Comparison of ENCODE assay signal across 12 cellular contexts in the genomic region with DNA sequence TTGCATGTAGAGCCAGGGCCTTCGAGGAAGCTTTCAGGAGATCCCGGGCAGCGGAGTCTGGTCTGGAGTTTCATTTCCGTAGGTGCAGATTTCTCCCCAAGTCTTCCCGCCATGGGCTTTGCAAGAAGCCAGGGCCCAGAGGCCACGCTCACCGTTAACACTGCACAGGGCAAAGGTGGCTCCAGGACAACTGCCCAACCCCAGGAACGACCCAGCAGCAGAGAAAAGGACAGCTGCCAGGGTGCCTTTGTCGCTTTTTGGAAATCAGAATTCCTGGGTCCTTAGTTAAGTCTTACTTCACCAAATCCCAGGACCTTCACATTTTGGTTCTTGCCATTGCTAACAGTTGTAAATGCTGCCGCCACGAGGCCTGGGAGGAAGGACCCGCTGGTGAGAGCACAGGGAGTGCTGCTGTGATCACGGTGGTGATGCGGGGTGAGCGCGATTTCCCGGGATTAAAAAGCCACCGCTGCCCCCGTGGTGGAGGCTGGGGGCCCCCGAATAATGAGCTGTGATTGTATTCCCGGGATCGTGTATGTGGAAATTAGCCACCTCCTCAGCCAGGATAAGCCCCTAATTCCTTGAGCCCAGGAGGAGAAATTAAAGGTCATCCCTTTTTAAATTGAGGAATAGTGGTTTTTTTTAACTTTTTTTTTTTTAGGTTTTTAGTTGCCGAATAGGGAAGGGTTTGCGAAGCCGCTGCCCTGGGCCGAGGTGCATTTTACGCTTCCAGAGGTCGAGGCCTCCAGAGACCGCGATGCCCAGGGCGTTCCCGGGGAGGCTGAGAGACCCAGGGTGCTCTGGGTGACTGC. TPM values are rescaled to one million over a fixed set of nuclear protein-coding genes. Genes with fewer than 3 reads are reported as not detected.
A peak's percentile ranks its signal among the peaks of the same experiment; 100 is the strongest.
DNase-seq lines count a peak whose midpoint lies in the region; ATAC-seq and TF ChIP-seq lines count a peak whose summit lies in the region.
"Had no signal": no experiment of that assay in that cellular context is flagged by ENCODE, and none has a peak within 500 bp of the region (broad histone marks: within the 10 kb centered on the region; RNA-seq: fewer than 3 reads in every experiment).

No MANE protein-coding gene starts in this region.

- ATAC-seq in activated CD4-positive, alpha-beta T cell treated with anti-CD3 and anti-CD28 coated beads for 36 hours: no peak
- ATAC-seq in T-helper 17 cell (no peak), HG02678 (IDR thresholded peaks at IDR 0.05; ENCODE audit: unreplicated experiment) (no peak)
- ATAC-seq in activated naive CD8-positive, alpha-beta T cell treated with anti-CD3 and anti-CD28 coated beads, Interleukin-2, amount 50 U/mL, for 24 hours: no peak
- ATAC-seq: activated CD8-positive, alpha-beta memory T cell treated with anti-CD3 and anti-CD28 coated beads, Interleukin-2, amount 10 ng/mL, durations not matched to agents 7 days and 5 days had no signal

- peak overlapping the region; percentile 79 to 90 for H3K27ac ChIP-seq in esophagus (ENCODE audit: low read depth in 2 of 2, low read length in 1 of 2)
- H3K27ac ChIP-seq: tibial artery had no signal

- POLR2A ChIA-PET in activated CD4-positive, alpha-beta T cell treated with anti-CD3 and anti-CD28 coated beads for 36 hours (lab: Charles Lee): no interaction called here

- DNase-seq in activated CD4-positive, alpha-beta T cell treated with anti-CD3 and anti-CD28 coated beads for 36 hours: peak; percentile 47
- no peak for DNase-seq in activated CD4-positive, alpha-beta T cell treated with anti-CD3 and anti-CD28 coated beads, Interleukin-2, amount 50 U/mL, for 4 hours
- no peak for DNase-seq in T-helper 17 cell
- DNase-seq in retinal pigment epithelial cell (ENCODE audit: low read depth): no peak
- no peak for DNase-seq in medulla oblongata (ENCODE audit: extremely low spot score)
- DNase-seq in activated naive CD8-positive, alpha-beta T cell treated with anti-CD3 and anti-CD28 coated beads, Interleukin-2, amount 50 U/mL, for 24 hours: no peak
- DNase-seq: activated CD8-positive, alpha-beta memory T cell treated with anti-CD3 and anti-CD28 coated beads, Interleukin-2, amount 10 ng/mL, durations not matched to agents 7 days and 5 days; cortex of kidney; NCI-H1417 treated with DMSO at 0.1 percent for 48 hours had no signal

- H3K27me3 Mint-ChIP-seq in activated CD4-positive, alpha-beta T cell treated with anti-CD3 and anti-CD28 coated beads for 36 hours: peaks cover 71% of the 10 kb centered on the region
- H3K27me3 Mint-ChIP-seq in T-helper 17 cell: peaks cover 83% of the 10 kb centered on the region
- peaks cover 89% of the 10 kb centered on the region for H3K27me3 Mint-ChIP-seq in activated naive CD8-positive, alpha-beta T cell treated with anti-CD3 and anti-CD28 coated beads, Interleukin-2, amount 50 U/mL, for 24 hours

- peak overlapping the region; percentile 40 to 75 for H3K4me3 ChIP-seq in esophagus (ENCODE audit: low read depth in 1 of 2, low read length in 2 of 2)
- no peak overlapping the region for H3K4me3 ChIP-seq in retinal pigment epithelial cell (ENCODE audit: low read length)

- H3K9me3 ChIP-seq in T-helper 17 cell (ENCODE audit: control insufficient read depth, low read length, poor library complexity, severe bottlenecking): no peaks in the 10 kb centered on the region
- H3K9me3 ChIP-seq in esophagus (ENCODE audit: control insufficient read depth in 2 of 2, insufficient read depth in 1 of 2, low read depth in 1 of 2, low read length in 1 of 2): peaks cover 0 to 2% of the 10 kb centered on the region in 2 donors
- H3K9me3 ChIP-seq: tibial artery had no signal

- H3K4me3 Mint-ChIP-seq in activated CD4-positive, alpha-beta T cell treated with anti-CD3 and anti-CD28 coated beads for 36 hours: no peak overlapping the region
- peak overlapping the region; percentile 82 for H3K4me3 Mint-ChIP-seq in T-helper 17 cell
- no peak overlapping the region for H3K4me3 Mint-ChIP-seq in activated naive CD8-positive, alpha-beta T cell treated with anti-CD3 and anti-CD28 coated beads, Interleukin-2, amount 50 U/mL, for 24 hours
- H3K4me3 Mint-ChIP-seq: activated CD8-positive, alpha-beta memory T cell treated with anti-CD3 and anti-CD28 coated beads, Interleukin-2, amount 10 ng/mL, durations not matched to agents 7 days and 5 days had no signal

- no peaks in the 10 kb centered on the region for H3K27me3 ChIP-seq in esophagus (ENCODE audit: control insufficient read depth in 1 of 2, insufficient read depth in 2 of 2, low read length in 2 of 2)

- TF ChIP-seq CTCF in retinal pigment epithelial cell (conservative IDR thresholded peaks at IDR 0.05; ENCODE audit: low read depth, low read length): peak; percentile 10

- peaks cover 0 to 5% of the 10 kb centered on the region in 2 donors for H3K4me1 ChIP-seq in esophagus (ENCODE audit: control insufficient read depth in 2 of 2, insufficient read depth in 2 of 2, low read length in 1 of 2)

- H3K9me3 Mint-ChIP-seq in activated CD4-positive, alpha-beta T cell treated with anti-CD3 and anti-CD28 coated beads for 36 hours (ENCODE audit: low read depth): no peaks in the 10 kb centered on the region
- no peaks in the 10 kb centered on the region for H3K9me3 Mint-ChIP-seq in activated naive CD8-positive, alpha-beta T cell treated with anti-CD3 and anti-CD28 coated beads, Interleukin-2, amount 50 U/mL, for 24 hours

- peaks cover 45% of the 10 kb centered on the region for H3K4me1 Mint-ChIP-seq in activated CD4-positive, alpha-beta T cell treated with anti-CD3 and anti-CD28 coated beads for 36 hours
- peaks cover 21% of the 10 kb centered on the region for H3K4me1 Mint-ChIP-seq in T-helper 17 cell
- peaks cover 42% of the 10 kb centered on the region for H3K4me1 Mint-ChIP-seq in activated naive CD8-positive, alpha-beta T cell treated with anti-CD3 and anti-CD28 coated beads, Interleukin-2, amount 50 U/mL, for 24 hours

- H3K36me3 Mint-ChIP-seq in activated CD4-positive, alpha-beta T cell treated with anti-CD3 and anti-CD28 coated beads for 36 hours (ENCODE audit: low read depth): no peaks in the 10 kb centered on the region
- H3K36me3 Mint-ChIP-seq in T-helper 17 cell (ENCODE audit: low read depth): no peaks in the 10 kb centered on the region
- no peaks in the 10 kb centered on the region for H3K36me3 Mint-ChIP-seq in activated naive CD8-positive, alpha-beta T cell treated with anti-CD3 and anti-CD28 coated beads, Interleukin-2, amount 50 U/mL, for 24 hours (ENCODE audit: low read depth)
- H3K36me3 Mint-ChIP-seq: activated CD8-positive, alpha-beta memory T cell treated with anti-CD3 and anti-CD28 coated beads, Interleukin-2, amount 10 ng/mL, durations not matched to agents 7 days and 5 days had no signal

- H3K27ac Mint-ChIP-seq in activated CD4-positive, alpha-beta T cell treated with anti-CD3 and anti-CD28 coated beads for 36 hours: no peak overlapping the region
- peak overlapping the region; percentile 65 for H3K27ac Mint-ChIP-seq in T-helper 17 cell
- no peak overlapping the region for H3K27ac Mint-ChIP-seq in activated naive CD8-positive, alpha-beta T cell treated with anti-CD3 and anti-CD28 coated beads, Interleukin-2, amount 50 U/mL, for 24 hours
- H3K27ac Mint-ChIP-seq: activated CD8-positive, alpha-beta memory T cell treated with anti-CD3 and anti-CD28 coated beads, Interleukin-2, amount 10 ng/mL, durations not matched to agents 7 days and 5 days had no signal

- intact Hi-C loops in activated CD4-positive, alpha-beta T cell treated with anti-CD3 and anti-CD28 coated beads for 36 hours (cut with DNase I, micrococcal nuclease): loop anchor here (1.0 to 10.0 kb wide), 2 partner anchors 14 to 218 kb away; no protein-coding TSS in a partner anchor

- CTCF ChIA-PET in activated CD4-positive, alpha-beta T cell treated with anti-CD3 and anti-CD28 coated beads for 36 hours (lab: Charles Lee): interaction anchor here (0.6 to 1.1 kb wide), 2 partner anchors 19 to 1683 kb away, joined by 3 read pairs; no protein-coding TSS in a partner anchor

- WGBS in esophagus, 2 donors: 7 to 11% methylated on average over 32 of the region's 32 CpGs

- no peaks in the 10 kb centered on the region for H3K36me3 ChIP-seq in esophagus (ENCODE audit: control insufficient read depth in 2 of 2, insufficient read depth in 2 of 2, low read length in 1 of 2)
- H3K36me3 ChIP-seq: tibial artery had no signal

RNA-seq across cellular contexts. Expression of gene SIM2, which starts 8.2 kb away (rescaled TPM):
- 1 to 10 TPM; 2.0 to 2.4 TPM for total RNA-seq in activated CD4-positive, alpha-beta T cell treated with anti-CD3 and anti-CD28 coated beads for 36 hours
- not detected for total RNA-seq in T-helper 17 cell
- polyA plus RNA-seq in esophagus: 10 to 100 TPM; 18.7 to 42.9 TPM
